ENCODE assay signal across 7 cellular contexts in genomic region chr19:49997709-49998108, GRCh38. TPM values are rescaled to one million over a fixed set of nuclear protein-coding genes. Genes with fewer than 3 reads are reported as not detected.
DNase-seq lines count a peak whose midpoint lies in the region; FAIRE-seq and TF ChIP-seq lines count a peak whose summit lies in the region.

No MANE protein-coding gene starts in this region.

- intact Hi-C loops in tibial artery (cut with DNase I; ENCODE audit: low total_unique reads) (no loop called here), thyroid gland (cut with DNase I) (no loop called here)

- no peak for TF ChIP-seq CTCF in D721Med (IDR thresholded peaks at IDR 0.05; ENCODE audit: insufficient read depth, missing control alignments)
- TF ChIP-seq CTCF in tibial artery (IDR thresholded peaks at IDR 0.05): no peak
- no peak for TF ChIP-seq CTCF in thyroid gland (IDR thresholded peaks at IDR 0.05)

- no peak for TF ChIP-seq POLR2A in thyroid gland (IDR thresholded peaks at IDR 0.05)

- H3K27me3 ChIP-seq in H7 (ENCODE audit: control insufficient read depth, insufficient read depth, low read length) (no peaks in the 10 kb centered on the region), tibial artery (no peaks in the 10 kb centered on the region), thyroid gland (no peaks in the 10 kb centered on the region)

- H3K4me1 ChIP-seq in tibial artery: peaks cover 0 to 3% (median under 1%) of the 10 kb centered on the region in 4 donors
- H3K4me1 ChIP-seq in thyroid gland: no peaks in the 10 kb centered on the region

- no peaks in the 10 kb centered on the region for H3K9me3 ChIP-seq in tibial artery
- H3K9me3 ChIP-seq in thyroid gland: no peaks in the 10 kb centered on the region

- peaks cover 3% of the 10 kb centered on the region for H3K36me3 ChIP-seq in H7 (replicated peaks; ENCODE audit: control insufficient read depth, insufficient read depth, low read length)
- peaks cover 56 to 99% (median 85%) of the 10 kb centered on the region in 3 donors for H3K36me3 ChIP-seq in tibial artery
- H3K36me3 ChIP-seq in thyroid gland: peaks cover 37 to 66% of the 10 kb centered on the region in 2 donors

- FAIRE-seq in D721Med (lab: Jason Lieb, UNC): peak; percentile 16

- H3K4me3 ChIP-seq in H7 (ENCODE audit: insufficient read depth, low read depth, low read length): no peak overlapping the region
- no peak overlapping the region for H3K4me3 ChIP-seq in tibial artery
- H3K4me3 ChIP-seq in thyroid gland (replicated peaks in 1 of 3): no peak overlapping the region

- WGBS in thyroid gland, 2 donors: 78 to 81% methylated on average over 5 of the region's 5 CpGs

- DNase-seq in D721Med (ENCODE audit: insufficient read length, low spot score) (peak; percentile 79), H7 (peak; percentile 93), SHP77 treated with DMSO at 0.1 percent for 48 hours (lab: John Stamatoyannopoulos, UW) (peak; percentile 30), glomerular visceral epithelial cell (ENCODE audit: extremely low spot score) (peak; percentile 24), activated gamma-delta T cell (lab: John Stamatoyannopoulos, UW) (no peak), tibial artery (no peak), thyroid gland (no peak)

- H3K27ac ChIP-seq in tibial artery (no peak overlapping the region), thyroid gland (no peak overlapping the region)

RNA-seq across cellular contexts. Expression of gene VRK3, which starts 27.5 kb away (rescaled TPM):
- 27.7 and 34.3 TPM in 2 replicates for total RNA-seq in H7 (2014; rRNA removed; shearing (Covaris generic))
- 10 to 100 TPM; 34.7 to 52.1 (median 46.8) TPM for total RNA-seq in thyroid gland

RNA-seq across cellular contexts. Expression of gene ZNF473, which starts 28.1 kb away (rescaled TPM):
- 6.8 and 8.2 TPM in 2 replicates for total RNA-seq in H7 (2014; rRNA removed; shearing (Covaris generic))
- 10 to 100 TPM in 3 of 4 donors, 1 to 10 TPM in 1; 7.7 to 15.5 (median 10.5) TPM for total RNA-seq in thyroid gland

RNA-seq across cellular contexts. Expression of gene SIGLEC11, which starts 36.7 kb away (rescaled TPM):
- not detected in 2 replicates for total RNA-seq in H7 (2014; rRNA removed; shearing (Covaris generic))
- total RNA-seq in thyroid gland: 1 to 10 TPM in 2 of 4 donors, under 1 TPM in 2; 0.33 to 1.7 (median 0.92) TPM

Comparison
In these comparisons a context has a peak if more than half of its experiments do, and no peak if none do; other contexts are left out.
1. DNase-seq: peak in D721Med (single experiment), H7 (single experiment), SHP77 treated with DMSO at 0.1 percent for 48 hours (single experiment) and glomerular visceral epithelial cell (single experiment); none in activated gamma-delta T cell (single experiment), tibial artery (0 of 2) and thyroid gland (0 of 2).